Comparison of ENCODE assay signal across 10 cellular contexts in genomic region chr10:113221756-113222168, GRCh38.
DNase-seq lines count a peak whose midpoint lies in the region; ATAC-seq and TF ChIP-seq lines count a peak whose summit lies in the region.
"Had no signal": no experiment of that assay in that cellular context is flagged by ENCODE, and none has a peak within 500 bp of the region (broad histone marks: within the 10 kb centered on the region; RNA-seq: fewer than 3 reads in every experiment).

No MANE protein-coding gene starts in this region.

- no peaks in the 10 kb centered on the region for H3K9me3 Mint-ChIP-seq in type B pancreatic cell

- H2AFZ ChIP-seq in SK-N-SH (ENCODE audit: low read depth): no peak overlapping the region
- no peak overlapping the region for H2AFZ ChIP-seq in hepatocyte
- H2AFZ ChIP-seq in MM.1S (ENCODE audit: low read length): no peak overlapping the region

- H3K36me3 ChIP-seq in BE2C (no peaks in the 10 kb centered on the region), SK-N-SH (replicated peaks in 1 of 2; ENCODE audit: control insufficient read depth in 1 of 2, insufficient read depth in 2 of 2, low read length in 1 of 2) (no peaks in the 10 kb centered on the region), hepatocyte (replicated peaks; ENCODE audit: insufficient read depth, low read depth) (no peaks in the 10 kb centered on the region), MM.1S (replicated peaks; ENCODE audit: insufficient read depth, low read length) (no peaks in the 10 kb centered on the region)
- H3K36me3 ChIP-seq: esophagus muscularis mucosa had no signal

- H3K4me3 ChIP-seq in BE2C (ENCODE audit: low read depth, low read length) (peak overlapping the region; percentile 35), SK-N-SH (ENCODE audit: low read depth in 2 of 2, low read length in 1 of 2) (no peak overlapping the region; a peak in 1 of 4 replicates), hepatocyte (no peak overlapping the region), MM.1S (ENCODE audit: low read length) (no peak overlapping the region)
- H3K4me3 ChIP-seq: esophagus muscularis mucosa had no signal

- CTCF ChIA-PET in SK-N-SH (lab: Yijun Ruan, JAX): interaction anchor here (0.8 to 1.0 kb wide), 2 partner anchors 40 to 163 kb away, joined by 3 read pairs; no protein-coding TSS in a partner anchor

- H3K27me3 Mint-ChIP-seq in type B pancreatic cell: peaks cover 19% of the 10 kb centered on the region

- peak in 1 of 2 experiments; percentile 48; a peak in 1 of 4 replicates for TF ChIP-seq EP300 in SK-N-SH (IDR thresholded peaks at IDR 0.05; ENCODE audit: borderline replicate concordance in 1 of 2, low read depth in 1 of 2, low read length in 1 of 2)

- TF ChIP-seq RAD21 in SK-N-SH (IDR thresholded peaks at IDR 0.05; ENCODE audit: low read length): peak; percentile 23

- no peak for ATAC-seq in GM18858 (IDR thresholded peaks at IDR 0.05; ENCODE audit: unreplicated experiment)

- H3K9me2 ChIP-seq in SK-N-SH (no peaks in the 10 kb centered on the region), hepatocyte (replicated peaks; ENCODE audit: insufficient read depth) (no peaks in the 10 kb centered on the region), MM.1S (replicated peaks; ENCODE audit: insufficient read depth, low read length) (no peaks in the 10 kb centered on the region)

- no peaks in the 10 kb centered on the region for H3K79me2 ChIP-seq in SK-N-SH (ENCODE audit: insufficient read depth)
- no peaks in the 10 kb centered on the region for H3K79me2 ChIP-seq in hepatocyte
- no peaks in the 10 kb centered on the region for H3K79me2 ChIP-seq in MM.1S (ENCODE audit: low read length)

- H3K36me3 Mint-ChIP-seq in type B pancreatic cell: no peaks in the 10 kb centered on the region

- H4K20me1 ChIP-seq in SK-N-SH (ENCODE audit: insufficient read depth) (no peaks in the 10 kb centered on the region), hepatocyte (ENCODE audit: insufficient read depth, poor library complexity, severe bottlenecking) (no peaks in the 10 kb centered on the region), MM.1S (ENCODE audit: insufficient read depth, low read length) (no peaks in the 10 kb centered on the region)

- H3K4me2 ChIP-seq in SK-N-SH (no peak overlapping the region), hepatocyte (no peak overlapping the region), MM.1S (ENCODE audit: low read depth, low read length) (no peak overlapping the region)

- H3K4me3 Mint-ChIP-seq in type B pancreatic cell: no peak overlapping the region

- H3K27me3 ChIP-seq in BE2C (no peaks in the 10 kb centered on the region), SK-N-SH (ENCODE audit: insufficient read depth) (no peaks in the 10 kb centered on the region), hepatocyte (no peaks in the 10 kb centered on the region), MM.1S (replicated peaks; ENCODE audit: insufficient read depth, low read length) (no peaks in the 10 kb centered on the region)

- POLR2A ChIA-PET in SK-N-SH (lab: Yijun Ruan, JAX): no interaction called here

- TF ChIP-seq CTCF in BE2C (IDR thresholded peaks at IDR 0.05; ENCODE audit: low read depth, low read length) (peak; percentile 30), SK-N-SH (IDR thresholded peaks at IDR 0.05) (no peak), hepatocyte (IDR thresholded peaks at IDR 0.05; ENCODE audit: poor library complexity) (no peak), type B pancreatic cell (conservative IDR thresholded peaks at IDR 0.05) (no peak), MM.1S (IDR thresholded peaks at IDR 0.05; ENCODE audit: low read length) (no peak)

- 51% methylated on average over 6 of the region's 6 CpGs for WGBS in SK-N-SH (ENCODE audit: low lambda C conversion rate)
- WGBS in hepatocyte (ENCODE audit: low lambda C conversion rate, missing lambda C conversion rate): 54% methylated on average over 6 of the region's 6 CpGs

- H3K9me3 ChIP-seq in BE2C (no peaks in the 10 kb centered on the region), SK-N-SH (no peaks in the 10 kb centered on the region), hepatocyte (ENCODE audit: low read depth) (no peaks in the 10 kb centered on the region), MM.1S (replicated peaks; ENCODE audit: insufficient read depth, low read length) (no peaks in the 10 kb centered on the region)
- H3K9me3 ChIP-seq: esophagus muscularis mucosa had no signal

- no peaks in the 10 kb centered on the region for H3F3A ChIP-seq in SK-N-SH (replicated peaks; ENCODE audit: insufficient read depth)
- H3F3A ChIP-seq in MM.1S (ENCODE audit: insufficient read depth, low read length): no peaks in the 10 kb centered on the region

- DNase-seq in BE2C (peak; percentile 85), H4 (ENCODE audit: low spot score) (peak; percentile 81), SK-N-SH (peak; percentile 61), hepatocyte (ENCODE audit: low spot score) (peak; percentile 41), type B pancreatic cell (ENCODE audit: extremely low spot score, unreplicated experiment) (no peak), SHP77 (lab: John Stamatoyannopoulos, UW) (no peak), MM.1S (no peak)
- DNase-seq: stimulated activated naive CD4-positive, alpha-beta T cell treated with Interleukin-2 at 50 U/mL for 16 hours had no signal

- H3K27ac ChIP-seq in SK-N-SH (ENCODE audit: low read depth in 2 of 2, low read length in 1 of 2): peak overlapping the region in 1 of 2 experiments; percentile 47; a peak in 1 of 4 replicates
- H3K27ac ChIP-seq in hepatocyte: no peak overlapping the region
- no peak overlapping the region for H3K27ac ChIP-seq in MM.1S (ENCODE audit: low read length)
- H3K27ac ChIP-seq: esophagus muscularis mucosa had no signal

- H3K9ac ChIP-seq in SK-N-SH (no peak overlapping the region), MM.1S (ENCODE audit: low read length) (no peak overlapping the region)

- no peak overlapping the region for H3K27ac Mint-ChIP-seq in type B pancreatic cell

- H3K4me1 ChIP-seq in BE2C (peaks cover 27% of the 10 kb centered on the region), SK-N-SH (ENCODE audit: control insufficient read depth in 1 of 2, insufficient read depth in 2 of 2, low read depth in 1 of 2, low read length in 1 of 2) (peaks cover 0 to 13% of the 10 kb centered on the region in 2 experiments; a peak in 2 of 4 replicates), hepatocyte (ENCODE audit: insufficient read depth) (peaks cover 4% of the 10 kb centered on the region), MM.1S (ENCODE audit: low read length) (no peaks in the 10 kb centered on the region)
- H3K4me1 ChIP-seq: esophagus muscularis mucosa had no signal

- peaks cover 8% of the 10 kb centered on the region for H3K4me1 Mint-ChIP-seq in type B pancreatic cell (ENCODE audit: unreplicated experiment)

TF ChIP-seq in SK-N-SH, 30 proteins besides CTCF, POLR2A, EP300 and RAD21:
- TF ChIP-seq POLR2AphosphoS5 (IDR thresholded peaks at IDR 0.05; ENCODE audit: low read depth, low read length): no peak
- TF ChIP-seq GATA2 (CRISPR knock-in tag; IDR thresholded peaks at IDR 0.05): peak; percentile 54
- TF ChIP-seq TEAD4 (IDR thresholded peaks at IDR 0.05; ENCODE audit: borderline replicate concordance, insufficient read depth): no peak
- TF ChIP-seq FOXM1 (IDR thresholded peaks at IDR 0.05; ENCODE audit: low read depth): no peak
- no peak for TF ChIP-seq FOXJ3 (CRISPR knock-in tag; IDR thresholded peaks at IDR 0.05)
- no peak for TF ChIP-seq USF1 (IDR thresholded peaks at IDR 0.05; ENCODE audit: borderline replicate concordance, low read depth)
- TF ChIP-seq SIN3A (IDR thresholded peaks at IDR 0.05; ENCODE audit: borderline replicate concordance, low read depth, low read length): no peak
- TF ChIP-seq RCOR1 (IDR thresholded peaks at IDR 0.05; ENCODE audit: low read length): peak; percentile 9; the same call in 1 of the 2 replicates
- TF ChIP-seq MAX (IDR thresholded peaks at IDR 0.05; ENCODE audit: low read depth): no peak
TF ChIP-seq in SK-N-SH: peak in this region for 2.

Comparison
In these comparisons a context has a peak if more than half of its experiments do, and no peak if none do; other contexts are left out.
1. DNase-seq: peak in BE2C (single experiment), H4 (single experiment), SK-N-SH (single experiment) and hepatocyte (single experiment); none in type B pancreatic cell (single experiment), SHP77 (0 of 2) and MM.1S (single experiment).